8 cellular contexts compared by ENCODE assay signal in the genomic region with DNA sequence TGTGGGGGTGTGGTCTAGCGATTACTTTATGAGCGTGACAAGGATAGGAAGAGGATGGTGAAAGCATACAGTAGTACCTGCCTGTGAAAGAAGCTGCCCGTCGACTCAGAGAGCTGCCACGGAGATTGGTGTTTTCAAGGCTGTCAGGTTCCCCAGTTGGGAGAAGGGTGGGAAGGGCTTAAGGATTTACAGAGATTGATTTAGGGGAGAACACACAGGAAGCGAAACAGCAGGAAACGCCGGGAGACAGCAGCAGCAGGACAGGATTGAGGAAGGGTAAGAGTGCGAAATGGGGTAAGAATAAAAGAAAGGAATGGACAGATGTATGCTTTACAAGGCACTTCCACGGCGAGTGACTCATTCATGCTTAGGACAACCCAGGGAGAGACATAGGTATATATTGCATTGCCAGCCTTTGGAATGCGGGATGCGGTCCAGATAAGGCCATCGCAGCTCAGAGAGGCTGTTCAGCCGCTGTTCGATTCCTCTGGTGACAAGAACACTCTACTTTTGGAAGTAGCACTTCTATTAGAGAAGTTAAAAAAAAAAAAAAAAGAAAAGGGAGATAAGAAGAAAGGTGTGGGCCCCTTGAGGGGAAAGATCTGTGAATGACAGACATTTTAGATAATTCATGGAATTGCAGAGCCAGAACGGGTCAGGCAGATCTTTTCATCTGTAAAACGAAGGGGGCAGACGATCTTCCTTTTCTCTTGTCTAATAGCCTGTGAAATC. TPM values are rescaled to one million over a fixed set of nuclear protein-coding genes. Genes with fewer than 3 reads are reported as not detected.
DNase-seq lines count a peak whose midpoint lies in the region; ATAC-seq, FAIRE-seq and TF ChIP-seq lines count a peak whose summit lies in the region.

No MANE protein-coding gene starts in this region.

- H3K4me3 Mint-ChIP-seq in T-helper 17 cell (peak overlapping the region; percentile 91), neural progenitor cell (peak overlapping the region; percentile 91)

- ATAC-seq in T-helper 17 cell (no peak), GM21367 (IDR thresholded peaks at IDR 0.05; ENCODE audit: unreplicated experiment) (no peak)

- peaks cover 28% of the 10 kb centered on the region for H3F3A ChIP-seq in neural progenitor cell (ENCODE audit: low read depth)

- H3K36me3 Mint-ChIP-seq in T-helper 17 cell (ENCODE audit: low read depth) (no peaks in the 10 kb centered on the region), neural progenitor cell (no peaks in the 10 kb centered on the region)

- no peak for TF ChIP-seq CTCF in epithelial cell of proximal tubule (conservative IDR thresholded peaks at IDR 0.05; ENCODE audit: low read depth, low read length)
- no peak for TF ChIP-seq CTCF in neural progenitor cell (IDR thresholded peaks at IDR 0.05)

- peaks cover 22% of the 10 kb centered on the region for H3K4me1 ChIP-seq in neural progenitor cell

- H3K27ac ChIP-seq in neural progenitor cell: peak overlapping the region; percentile 50

- H3K9me3 Mint-ChIP-seq in neural progenitor cell: no peaks in the 10 kb centered on the region

- H3K4me3 ChIP-seq in epithelial cell of proximal tubule (ENCODE audit: low read depth, low read length) (peak overlapping the region; percentile 60), neural progenitor cell (peak overlapping the region; percentile 70)

- in situ Hi-C loops in ACHN (cut with HindIII; ENCODE audit: low pct_ligation_motif_present, low pct_unique_long_range_greater_than_20kb, low sequenced_read_pairs): no loop called here

- peak overlapping the region; percentile 72 for H3K4me2 ChIP-seq in neural progenitor cell

- peak; percentile 29 for DNase-seq in ACHN
- DNase-seq in GM19239 (ENCODE audit: insufficient read length, low spot score): no peak
- DNase-seq in T-helper 17 cell: no peak
- no peak for DNase-seq in epithelial cell of proximal tubule (ENCODE audit: low read depth)
- peak; percentile 56 for DNase-seq in neural progenitor cell (ENCODE audit: low spot score)
- DNase-seq in NCI-H345 (lab: John Stamatoyannopoulos, UW): no peak
- DNase-seq in DMS79 (lab: John Stamatoyannopoulos, UW): no peak

- H3K9me3 ChIP-seq in T-helper 17 cell (ENCODE audit: control insufficient read depth, low read length, poor library complexity, severe bottlenecking): no peaks in the 10 kb centered on the region
- no peaks in the 10 kb centered on the region for H3K9me3 ChIP-seq in neural progenitor cell (ENCODE audit: low read depth)

- no peaks in the 10 kb centered on the region for H3K36me3 ChIP-seq in neural progenitor cell

- H3K79me2 ChIP-seq in neural progenitor cell (ENCODE audit: low read depth): peaks cover 35% of the 10 kb centered on the region

- H3K4me1 Mint-ChIP-seq in T-helper 17 cell: peaks cover 45% of the 10 kb centered on the region
- H3K4me1 Mint-ChIP-seq in neural progenitor cell: peaks cover 35% of the 10 kb centered on the region

- peak; percentile 33 for FAIRE-seq in GM19239 (lab: Jason Lieb, UNC)

- H3K27ac Mint-ChIP-seq in T-helper 17 cell (peak overlapping the region; percentile 97), neural progenitor cell (peak overlapping the region; percentile 0)

- no peak overlapping the region for H3K9ac ChIP-seq in neural progenitor cell

- H3K27me3 Mint-ChIP-seq in T-helper 17 cell (no peaks in the 10 kb centered on the region), neural progenitor cell (ENCODE audit: insufficient read depth, low read depth) (no peaks in the 10 kb centered on the region)

- H3K27me3 ChIP-seq in neural progenitor cell: peaks cover 21% of the 10 kb centered on the region

- H2AFZ ChIP-seq in neural progenitor cell (replicated peaks): peak overlapping the region; percentile 84

- H4K20me1 ChIP-seq in neural progenitor cell (ENCODE audit: low read depth): peaks cover 31% of the 10 kb centered on the region

RNA-seq across cellular contexts. Expression of a gene that starts 0.9 kb away (rescaled TPM):
- total RNA-seq in T-helper 17 cell (10 to 100 TPM; 44.2 to 47.1 TPM), epithelial cell of proximal tubule (3.5 and 11.0 TPM in 2 replicates), neural progenitor cell (ENCODE audit: low replicate concordance) (13.9 and 29.3 TPM in 2 replicates)

Comparison
In these comparisons a context has a peak if more than half of its experiments do, and no peak if none do; other contexts are left out.
1. DNase-seq: peak in ACHN (single experiment) and neural progenitor cell (single experiment); none in GM19239 (single experiment), T-helper 17 cell (0 of 3), epithelial cell of proximal tubule (single experiment), NCI-H345 (single experiment) and DMS79 (single experiment).